Comparison of ENCODE assay signal across 1 cellular context in the genomic region with DNA sequence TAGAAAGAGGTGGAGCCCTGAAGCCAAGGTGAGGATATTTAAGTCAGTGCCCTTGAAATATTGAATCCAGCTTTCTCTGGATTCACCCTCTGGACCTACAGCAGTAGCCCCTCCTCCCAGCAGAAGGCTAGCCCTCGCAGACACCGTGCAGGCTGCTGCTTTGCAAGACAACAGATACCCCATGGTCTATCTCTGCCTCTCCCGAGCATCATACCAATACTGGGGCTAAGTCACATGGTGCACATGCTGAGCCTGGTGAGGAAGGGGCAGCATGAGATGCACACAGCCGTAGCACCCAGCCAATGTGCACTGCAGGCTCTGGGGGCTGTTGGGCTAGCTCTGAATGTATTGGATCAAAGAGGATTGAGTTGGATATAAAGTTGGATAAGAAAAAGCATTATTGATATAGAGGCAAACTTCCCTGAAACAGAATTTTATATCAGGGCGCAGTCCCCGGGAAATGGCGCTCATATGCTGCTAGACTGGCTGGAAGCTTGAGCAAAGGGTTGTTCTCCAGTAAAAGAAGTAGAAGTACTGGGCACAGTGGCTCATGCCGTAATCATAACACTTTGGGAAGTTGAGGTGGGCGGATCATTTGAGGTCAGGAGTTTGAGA.
TF ChIP-seq lines count a peak whose summit lies in the region.

No MANE protein-coding gene starts in this region.

TF ChIP-seq in GM23338, 12 proteins besides CTCF, POLR2A, EP300 and RAD21 (continued from another document):
- TF ChIP-seq, protein P1, sequence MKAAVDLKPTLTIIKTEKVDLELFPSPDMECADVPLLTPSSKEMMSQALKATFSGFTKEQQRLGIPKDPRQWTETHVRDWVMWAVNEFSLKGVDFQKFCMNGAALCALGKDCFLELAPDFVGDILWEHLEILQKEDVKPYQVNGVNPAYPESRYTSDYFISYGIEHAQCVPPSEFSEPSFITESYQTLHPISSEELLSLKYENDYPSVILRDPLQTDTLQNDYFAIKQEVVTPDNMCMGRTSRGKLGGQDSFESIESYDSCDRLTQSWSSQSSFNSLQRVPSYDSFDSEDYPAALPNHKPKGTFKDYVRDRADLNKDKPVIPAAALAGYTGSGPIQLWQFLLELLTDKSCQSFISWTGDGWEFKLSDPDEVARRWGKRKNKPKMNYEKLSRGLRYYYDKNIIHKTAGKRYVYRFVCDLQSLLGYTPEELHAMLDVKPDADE (IDR thresholded peaks at IDR 0.05), result no peak
- TF ChIP-seq, protein P2, sequence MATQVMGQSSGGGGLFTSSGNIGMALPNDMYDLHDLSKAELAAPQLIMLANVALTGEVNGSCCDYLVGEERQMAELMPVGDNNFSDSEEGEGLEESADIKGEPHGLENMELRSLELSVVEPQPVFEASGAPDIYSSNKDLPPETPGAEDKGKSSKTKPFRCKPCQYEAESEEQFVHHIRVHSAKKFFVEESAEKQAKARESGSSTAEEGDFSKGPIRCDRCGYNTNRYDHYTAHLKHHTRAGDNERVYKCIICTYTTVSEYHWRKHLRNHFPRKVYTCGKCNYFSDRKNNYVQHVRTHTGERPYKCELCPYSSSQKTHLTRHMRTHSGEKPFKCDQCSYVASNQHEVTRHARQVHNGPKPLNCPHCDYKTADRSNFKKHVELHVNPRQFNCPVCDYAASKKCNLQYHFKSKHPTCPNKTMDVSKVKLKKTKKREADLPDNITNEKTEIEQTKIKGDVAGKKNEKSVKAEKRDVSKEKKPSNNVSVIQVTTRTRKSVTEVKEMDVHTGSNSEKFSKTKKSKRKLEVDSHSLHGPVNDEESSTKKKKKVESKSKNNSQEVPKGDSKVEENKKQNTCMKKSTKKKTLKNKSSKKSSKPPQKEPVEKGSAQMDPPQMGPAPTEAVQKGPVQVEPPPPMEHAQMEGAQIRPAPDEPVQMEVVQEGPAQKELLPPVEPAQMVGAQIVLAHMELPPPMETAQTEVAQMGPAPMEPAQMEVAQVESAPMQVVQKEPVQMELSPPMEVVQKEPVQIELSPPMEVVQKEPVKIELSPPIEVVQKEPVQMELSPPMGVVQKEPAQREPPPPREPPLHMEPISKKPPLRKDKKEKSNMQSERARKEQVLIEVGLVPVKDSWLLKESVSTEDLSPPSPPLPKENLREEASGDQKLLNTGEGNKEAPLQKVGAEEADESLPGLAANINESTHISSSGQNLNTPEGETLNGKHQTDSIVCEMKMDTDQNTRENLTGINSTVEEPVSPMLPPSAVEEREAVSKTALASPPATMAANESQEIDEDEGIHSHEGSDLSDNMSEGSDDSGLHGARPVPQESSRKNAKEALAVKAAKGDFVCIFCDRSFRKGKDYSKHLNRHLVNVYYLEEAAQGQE (IDR thresholded peaks at IDR 0.05; ENCODE audit: unreplicated experiment), result no peak
- TF ChIP-seq, protein P3, sequence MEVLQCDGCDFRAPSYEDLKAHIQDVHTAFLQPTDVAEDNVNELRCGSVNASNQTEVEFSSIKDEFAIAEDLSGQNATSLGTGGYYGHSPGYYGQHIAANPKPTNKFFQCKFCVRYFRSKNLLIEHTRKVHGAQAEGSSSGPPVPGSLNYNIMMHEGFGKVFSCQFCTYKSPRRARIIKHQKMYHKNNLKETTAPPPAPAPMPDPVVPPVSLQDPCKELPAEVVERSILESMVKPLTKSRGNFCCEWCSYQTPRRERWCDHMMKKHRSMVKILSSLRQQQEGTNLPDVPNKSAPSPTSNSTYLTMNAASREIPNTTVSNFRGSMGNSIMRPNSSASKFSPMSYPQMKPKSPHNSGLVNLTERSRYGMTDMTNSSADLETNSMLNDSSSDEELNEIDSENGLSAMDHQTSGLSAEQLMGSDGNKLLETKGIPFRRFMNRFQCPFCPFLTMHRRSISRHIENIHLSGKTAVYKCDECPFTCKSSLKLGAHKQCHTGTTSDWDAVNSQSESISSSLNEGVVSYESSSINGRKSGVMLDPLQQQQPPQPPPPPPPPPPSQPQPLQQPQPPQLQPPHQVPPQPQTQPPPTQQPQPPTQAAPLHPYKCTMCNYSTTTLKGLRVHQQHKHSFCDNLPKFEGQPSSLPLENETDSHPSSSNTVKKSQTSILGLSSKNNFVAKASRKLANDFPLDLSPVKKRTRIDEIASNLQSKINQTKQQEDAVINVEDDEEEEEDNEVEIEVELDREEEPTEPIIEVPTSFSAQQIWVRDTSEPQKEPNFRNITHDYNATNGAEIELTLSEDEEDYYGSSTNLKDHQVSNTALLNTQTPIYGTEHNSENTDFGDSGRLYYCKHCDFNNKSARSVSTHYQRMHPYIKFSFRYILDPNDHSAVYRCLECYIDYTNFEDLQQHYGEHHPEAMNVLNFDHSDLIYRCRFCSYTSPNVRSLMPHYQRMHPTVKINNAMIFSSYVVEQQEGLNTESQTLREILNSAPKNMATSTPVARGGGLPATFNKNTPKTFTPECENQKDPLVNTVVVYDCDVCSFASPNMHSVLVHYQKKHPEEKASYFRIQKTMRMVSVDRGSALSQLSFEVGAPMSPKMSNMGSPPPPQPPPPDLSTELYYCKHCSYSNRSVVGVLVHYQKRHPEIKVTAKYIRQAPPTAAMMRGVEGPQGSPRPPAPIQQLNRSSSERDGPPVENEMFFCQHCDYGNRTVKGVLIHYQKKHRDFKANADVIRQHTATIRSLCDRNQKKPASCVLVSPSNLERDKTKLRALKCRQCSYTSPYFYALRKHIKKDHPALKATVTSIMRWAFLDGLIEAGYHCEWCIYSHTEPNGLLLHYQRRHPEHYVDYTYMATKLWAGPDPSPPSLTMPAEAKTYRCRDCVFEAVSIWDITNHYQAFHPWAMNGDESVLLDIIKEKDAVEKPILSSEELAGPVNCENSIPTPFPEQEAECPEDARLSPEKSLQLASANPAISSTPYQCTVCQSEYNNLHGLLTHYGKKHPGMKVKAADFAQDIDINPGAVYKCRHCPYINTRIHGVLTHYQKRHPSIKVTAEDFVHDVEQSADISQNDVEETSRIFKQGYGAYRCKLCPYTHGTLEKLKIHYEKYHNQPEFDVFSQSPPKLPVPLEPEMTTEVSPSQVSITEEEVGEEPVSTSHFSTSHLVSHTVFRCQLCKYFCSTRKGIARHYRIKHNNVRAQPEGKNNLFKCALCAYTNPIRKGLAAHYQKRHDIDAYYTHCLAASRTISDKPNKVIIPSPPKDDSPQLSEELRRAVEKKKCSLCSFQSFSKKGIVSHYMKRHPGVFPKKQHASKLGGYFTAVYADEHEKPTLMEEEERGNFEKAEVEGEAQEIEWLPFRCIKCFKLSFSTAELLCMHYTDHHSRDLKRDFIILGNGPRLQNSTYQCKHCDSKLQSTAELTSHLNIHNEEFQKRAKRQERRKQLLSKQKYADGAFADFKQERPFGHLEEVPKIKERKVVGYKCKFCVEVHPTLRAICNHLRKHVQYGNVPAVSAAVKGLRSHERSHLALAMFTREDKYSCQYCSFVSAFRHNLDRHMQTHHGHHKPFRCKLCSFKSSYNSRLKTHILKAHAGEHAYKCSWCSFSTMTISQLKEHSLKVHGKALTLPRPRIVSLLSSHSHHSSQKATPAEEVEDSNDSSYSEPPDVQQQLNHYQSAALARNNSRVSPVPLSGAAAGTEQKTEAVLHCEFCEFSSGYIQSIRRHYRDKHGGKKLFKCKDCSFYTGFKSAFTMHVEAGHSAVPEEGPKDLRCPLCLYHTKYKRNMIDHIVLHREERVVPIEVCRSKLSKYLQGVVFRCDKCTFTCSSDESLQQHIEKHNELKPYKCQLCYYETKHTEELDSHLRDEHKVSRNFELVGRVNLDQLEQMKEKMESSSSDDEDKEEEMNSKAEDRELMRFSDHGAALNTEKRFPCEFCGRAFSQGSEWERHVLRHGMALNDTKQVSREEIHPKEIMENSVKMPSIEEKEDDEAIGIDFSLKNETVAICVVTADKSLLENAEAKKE (CRISPR knock-in tag; IDR thresholded peaks at IDR 0.05), result no peak
- TF ChIP-seq EZH2 (IDR thresholded peaks at IDR 0.05; ENCODE audit: low read depth, unreplicated experiment) (no peak), EZH2phosphoT487 (IDR thresholded peaks at IDR 0.05; ENCODE audit: unreplicated experiment) (no peak), ZNF114 (CRISPR knock-in tag; IDR thresholded peaks at IDR 0.05) (no peak), POLR2AphosphoS5 (IDR thresholded peaks at IDR 0.05; ENCODE audit: low read depth) (no peak)
